ENCODE assay signal across 8 cellular contexts in genomic region chr16:21656795-21657768, GRCh38. TPM values are rescaled to one million over a fixed set of nuclear protein-coding genes. Genes with fewer than 3 reads are reported as not detected.
DNase-seq lines count a peak whose midpoint lies in the region; ATAC-seq, FAIRE-seq and TF ChIP-seq lines count a peak whose summit lies in the region.

No MANE protein-coding gene starts in this region.

- TF ChIP-seq RAD21 in A549 (conservative IDR thresholded peaks at IDR 0.05 in 1 of 2, IDR thresholded peaks at IDR 0.05 in 1 of 2): peak; percentile 74 to 77
- TF ChIP-seq RAD21 in Ishikawa (IDR thresholded peaks at IDR 0.05; ENCODE audit: low read depth): peak; percentile 72
- peak; percentile 76 for TF ChIP-seq RAD21 in SK-N-SH (IDR thresholded peaks at IDR 0.05; ENCODE audit: low read length)

- peak; percentile 59 for FAIRE-seq in A549 (lab: Jason Lieb, UNC)

- TF ChIP-seq POLR2A in A549 (IDR thresholded peaks at IDR 0.05; ENCODE audit: low read length): no peak

- no peaks in the 10 kb centered on the region for H3K9me2 ChIP-seq in SK-N-SH

- H4K5ac ChIP-seq in mesendoderm (ENCODE audit: low read length): no peak overlapping the region

- H2AFZ ChIP-seq in DND-41 (ENCODE audit: low read depth, low read length) (peak overlapping the region; percentile 27; the same call in 1 of the 2 replicates), SK-N-SH (ENCODE audit: low read depth) (no peak overlapping the region)

- H3K4me3 ChIP-seq in A549 (no peak overlapping the region), DND-41 (ENCODE audit: low read depth in 1 of 2, low read length in 2 of 2) (no peak overlapping the region), SK-N-SH (ENCODE audit: low read depth in 2 of 2, low read length in 1 of 2) (no peak overlapping the region), mesendoderm (ENCODE audit: low read length) (no peak overlapping the region)

- ATAC-seq in A549 (peak; percentile 56 to 62; a peak in 5 of 6 replicates), DND-41 (ENCODE audit: insufficient read depth, low read depth) (peak; percentile 59; the same call in 1 of the 3 replicates), GM21367 (IDR thresholded peaks at IDR 0.05; ENCODE audit: unreplicated experiment) (no peak)

- peaks cover 21% of the 10 kb centered on the region for H3F3A ChIP-seq in SK-N-SH (replicated peaks; ENCODE audit: insufficient read depth)

- H3K27ac ChIP-seq in A549: no peak overlapping the region
- no peak overlapping the region for H3K27ac ChIP-seq in DND-41 (ENCODE audit: low read length)
- H3K27ac ChIP-seq in SK-N-SH (ENCODE audit: low read depth in 2 of 2, low read length in 1 of 2): no peak overlapping the region
- no peak overlapping the region for H3K27ac ChIP-seq in mesendoderm (ENCODE audit: low read depth, low read length)

- H4K20me1 ChIP-seq in DND-41 (ENCODE audit: insufficient read depth, low read length) (no peaks in the 10 kb centered on the region; the same call in 1 of the 2 replicates), SK-N-SH (ENCODE audit: insufficient read depth) (no peaks in the 10 kb centered on the region)

- DNase-seq in A549 (ENCODE audit: low read depth in 1 of 2, low spot score in 1 of 2) (peak; percentile 60 to 74), DND-41 (peak; percentile 46), SK-N-SH (peak; percentile 72), dedifferentiated amniotic fluid mesenchymal stem cell (ENCODE audit: extremely low spot score) (peak; percentile 45), mesendoderm (peak; percentile 57)
- DNase-seq in activated CD8-positive, alpha-beta memory T cell treated with anti-CD3 and anti-CD28 coated beads for 24 hours: no peak

- no peak overlapping the region for H3K56ac ChIP-seq in mesendoderm (ENCODE audit: low read length)

- 0 out of 3 replicates have a peak, but pooled peaks cover 3% of the 10 kb centered on the region for H3K4me1 ChIP-seq in A549
- peaks cover 20% of the 10 kb centered on the region for H3K4me1 ChIP-seq in DND-41 (ENCODE audit: insufficient read depth, low read length)
- peaks cover 0 to 3% of the 10 kb centered on the region in 2 experiments; a peak in 1 of 4 replicates for H3K4me1 ChIP-seq in SK-N-SH (ENCODE audit: control insufficient read depth in 1 of 2, insufficient read depth in 2 of 2, low read depth in 1 of 2, low read length in 1 of 2)
- H3K4me1 ChIP-seq in mesendoderm (ENCODE audit: control insufficient read depth, low read depth, low read length): no peaks in the 10 kb centered on the region

- peak overlapping the region; percentile 24; the same call in 2 of the 3 replicates for H3K4me2 ChIP-seq in A549
- no peak overlapping the region for H3K4me2 ChIP-seq in DND-41 (ENCODE audit: insufficient read depth, low read length)
- H3K4me2 ChIP-seq in SK-N-SH: no peak overlapping the region
- H3K4me2 ChIP-seq in mesendoderm (ENCODE audit: low read length): no peak overlapping the region

- H3K27me3 ChIP-seq in DND-41 (ENCODE audit: insufficient read depth, low read length, poor library complexity): no peaks in the 10 kb centered on the region
- no peaks in the 10 kb centered on the region for H3K27me3 ChIP-seq in SK-N-SH (ENCODE audit: insufficient read depth)
- H3K27me3 ChIP-seq in mesendoderm (ENCODE audit: insufficient read depth, low read length, poor library complexity): no peaks in the 10 kb centered on the region

- H3K9ac ChIP-seq in DND-41 (ENCODE audit: low read depth, low read length): no peak overlapping the region
- no peak overlapping the region for H3K9ac ChIP-seq in SK-N-SH
- no peak overlapping the region for H3K9ac ChIP-seq in mesendoderm (ENCODE audit: low read length)

- 6% methylated on average over 4 of the region's 4 CpGs for WGBS in A549 (ENCODE audit: missing lambda C conversion rate)
- 16% methylated on average over 4 of the region's 4 CpGs for WGBS in SK-N-SH (ENCODE audit: low lambda C conversion rate)
- no CpG with 5 or more reads among the region's 4 CpGs for WGBS in mesendoderm (ENCODE audit: extremely low coverage, insufficient coverage, low lambda C conversion rate)

- TF ChIP-seq CTCF in A549 (IDR thresholded peaks at IDR 0.05) (peak; percentile 95), DND-41 (IDR thresholded peaks at IDR 0.05; ENCODE audit: borderline replicate concordance, extremely low read depth, low read length, poor library complexity, severe bottlenecking) (peak; percentile 92), SK-N-SH (IDR thresholded peaks at IDR 0.05) (peak; percentile 90)

- no peak overlapping the region for H3K4ac ChIP-seq in mesendoderm (ENCODE audit: low read depth, low read length)

- CTCF ChIA-PET in A549 (lab: Yijun Ruan, JAX) (interaction anchor here (0.5 to 6.5 kb wide), 47 partner anchors 10 to 1368 kb away, joined by 3 to 85 read pairs (median 3); no protein-coding TSS in a partner anchor), SK-N-SH (lab: Yijun Ruan, JAX) (interaction anchor here (0.6 to 2.9 kb wide), 41 partner anchors 9 to 531 kb away, joined by 3 to 75 read pairs (median 5); no protein-coding TSS in a partner anchor)

- no peak overlapping the region for H2BK5ac ChIP-seq in mesendoderm (ENCODE audit: low read length)

- H2BK120ac ChIP-seq in mesendoderm (ENCODE audit: low read depth, low read length): no peak overlapping the region

- H3K23ac ChIP-seq in mesendoderm (ENCODE audit: low read length): no peak overlapping the region

- H3K79me2 ChIP-seq in DND-41 (ENCODE audit: insufficient read depth, low read length) (peaks cover 4% of the 10 kb centered on the region; the same call in 1 of the 2 replicates), SK-N-SH (ENCODE audit: insufficient read depth) (0 out of 2 replicates have a peak, but pooled peaks cover 1% of the 10 kb centered on the region), mesendoderm (ENCODE audit: control insufficient read depth, insufficient read depth, low read length) (no peaks in the 10 kb centered on the region)

- no peaks in the 10 kb centered on the region for H3K9me3 ChIP-seq in A549
- H3K9me3 ChIP-seq in DND-41 (ENCODE audit: insufficient read depth, low read length, severe bottlenecking): no peaks in the 10 kb centered on the region
- H3K9me3 ChIP-seq in SK-N-SH: no peaks in the 10 kb centered on the region

- H3K36me3 ChIP-seq in DND-41 (ENCODE audit: insufficient read depth, low read length) (peaks cover 39% of the 10 kb centered on the region), SK-N-SH (replicated peaks in 1 of 2; ENCODE audit: control insufficient read depth in 1 of 2, insufficient read depth in 2 of 2, low read length in 1 of 2) (peaks cover 24 to 26% of the 10 kb centered on the region in 2 experiments), mesendoderm (ENCODE audit: control insufficient read depth, insufficient read depth, low read length) (no peaks in the 10 kb centered on the region)

- no peak overlapping the region for H2BK15ac ChIP-seq in mesendoderm (replicated peaks; ENCODE audit: low read depth)

- no peak overlapping the region for H3K18ac ChIP-seq in mesendoderm (ENCODE audit: low read length)

- no peaks in the 10 kb centered on the region for H3K79me1 ChIP-seq in mesendoderm (ENCODE audit: low read length)

- no peak overlapping the region for H4K8ac ChIP-seq in mesendoderm (ENCODE audit: low read depth, low read length)

- POLR2A ChIA-PET in A549 (lab: Yijun Ruan, JAX) (interaction anchor here (1.0 kb wide), 1 partner anchor 145 kb away, joined by 3 read pairs; no protein-coding TSS in a partner anchor), SK-N-SH (lab: Yijun Ruan, JAX) (no interaction called here)

- no peak overlapping the region for H2AK5ac ChIP-seq in mesendoderm (ENCODE audit: low read length)

- no peak for TF ChIP-seq EP300 in A549 (IDR thresholded peaks at IDR 0.05)
- TF ChIP-seq EP300 in Ishikawa (IDR thresholded peaks at IDR 0.05; ENCODE audit: borderline replicate concordance): no peak
- TF ChIP-seq EP300 in SK-N-SH (IDR thresholded peaks at IDR 0.05; ENCODE audit: borderline replicate concordance in 1 of 2, low read depth in 1 of 2, low read length in 1 of 2): no peak

TF ChIP-seq in A549, 52 proteins besides CTCF, POLR2A, EP300 and RAD21 (continues in another document):
- TF ChIP-seq GATA3 (IDR thresholded peaks at IDR 0.05; ENCODE audit: borderline replicate concordance): no peak

TF ChIP-seq in Ishikawa, 13 proteins besides CTCF, POLR2A, EP300 and RAD21 (continues in another document):
- TF ChIP-seq NFIC (IDR thresholded peaks at IDR 0.05) (no peak), CREB1 (IDR thresholded peaks at IDR 0.05; ENCODE audit: low read depth) (no peak)

TF ChIP-seq in SK-N-SH, 30 proteins besides CTCF, POLR2A, EP300 and RAD21 (continues in another document):
- TF ChIP-seq GABPA (IDR thresholded peaks at IDR 0.05; ENCODE audit: low read depth): no peak

RNA-seq across cellular contexts. Expression of gene IGSF6, which starts 4.7 kb away (rescaled TPM):
- polyA plus RNA-seq in A549 (2011; rRNA removed): not detected in 2 replicates
- not detected in 2 replicates for polyA plus RNA-seq in A549 (2012; cell fraction: cytosol; rRNA removed)
- not detected in 2 replicates for polyA plus RNA-seq in A549 (2012; cell fraction: nucleus; rRNA removed)
- not detected in 3 replicates for polyA plus RNA-seq in A549 (2017; fragmentation: RNase III; extraction: RNeasy Plus Mini Kit Qiagen cat#74134 plus additional on column Dnase treatment)
- not detected in 2 replicates for polyA minus RNA-seq in A549 (2011; rRNA and poly(A)+ RNA removed)
- not detected in 2 replicates for polyA plus RNA-seq in SK-N-SH (2012; rRNA removed)
- polyA plus RNA-seq in SK-N-SH (2012; cell fraction: cytosol; rRNA removed): not detected in 2 replicates
- not detected in 2 replicates for polyA plus RNA-seq in SK-N-SH (2012; cell fraction: nucleus; rRNA removed)
- not detected for polyA plus RNA-seq in mesendoderm (2013, experiment 1 of 2)
- polyA plus RNA-seq in mesendoderm (2013, experiment 2 of 2): not detected

RNA-seq across cellular contexts. Expression of gene OTOA, which starts 6.7 kb away (rescaled TPM):
- polyA plus RNA-seq in A549 (2011; rRNA removed): 0.05 and 0.08 TPM in 2 replicates
- polyA plus RNA-seq in A549 (2012; cell fraction: cytosol; rRNA removed): 0.03 TPM in 2 replicates
- 0.02 and 0.09 TPM in 2 replicates for polyA plus RNA-seq in A549 (2012; cell fraction: nucleus; rRNA removed)
- 0.04 TPM in 1 of 3 replicates, not detected in the others for polyA plus RNA-seq in A549 (2017; fragmentation: RNase III; extraction: RNeasy Plus Mini Kit Qiagen cat#74134 plus additional on column Dnase treatment)
- polyA minus RNA-seq in A549 (2011; rRNA and poly(A)+ RNA removed): not detected in 2 replicates
- 0.02 TPM in 2 replicates for polyA plus RNA-seq in SK-N-SH (2012; rRNA removed)
- 0.01 and 0.04 TPM in 2 replicates for polyA plus RNA-seq in SK-N-SH (2012; cell fraction: cytosol; rRNA removed)
- 0.10 and 0.29 TPM in 2 replicates for polyA plus RNA-seq in SK-N-SH (2012; cell fraction: nucleus; rRNA removed)
- polyA plus RNA-seq in mesendoderm (2013, experiment 1 of 2): 0.03 TPM
- 0.04 TPM for polyA plus RNA-seq in mesendoderm (2013, experiment 2 of 2)

RNA-seq across cellular contexts. Expression of gene METTL9, which starts 57.7 kb away (rescaled TPM):
- polyA plus RNA-seq in A549 (2011; rRNA removed) (110 and 124 TPM in 2 replicates), A549 (2017; fragmentation: RNase III; extraction: RNeasy Plus Mini Kit Qiagen cat#74134 plus additional on column Dnase treatment) (69.1 to 72.2 TPM (median 69.5 TPM) in 3 replicates), SK-N-SH (2012; rRNA removed) (70.7 and 82.9 TPM in 2 replicates)
- polyA plus RNA-seq in A549 (2012; cell fraction: cytosol; rRNA removed): 40.2 and 52.6 TPM in 2 replicates
- polyA plus RNA-seq in A549 (2012; cell fraction: nucleus; rRNA removed): 16.7 and 21.9 TPM in 2 replicates
- polyA minus RNA-seq in A549 (2011; rRNA and poly(A)+ RNA removed): 23.9 and 28.4 TPM in 2 replicates
- polyA plus RNA-seq in SK-N-SH (2012; cell fraction: cytosol; rRNA removed): 108 and 115 TPM in 2 replicates
- polyA plus RNA-seq in SK-N-SH (2012; cell fraction: nucleus; rRNA removed): 28.0 and 48.3 TPM in 2 replicates
- 77.6 TPM for polyA plus RNA-seq in mesendoderm (2013, experiment 1 of 2)
- 77.8 TPM for polyA plus RNA-seq in mesendoderm (2013, experiment 2 of 2)

Comparison
In these comparisons a context has a peak if more than half of its experiments do, and no peak if none do; other contexts are left out.
1. Of the 12 proteins assayed by ChIP-seq in both A549 and SK-N-SH: peak only in A549: none; only in SK-N-SH: none; in both: CTCF, RAD21 and SMC3; in neither: 9.